26 cellular contexts compared by ENCODE assay signal in genomic region chr6:109370792-109371191, GRCh38. TPM values are rescaled to one million over a fixed set of nuclear protein-coding genes. Genes with fewer than 3 reads are reported as not detected.
A peak's percentile ranks its signal among the peaks of the same experiment; 100 is the strongest.
DNase-seq lines count a peak whose midpoint lies in the region; ATAC-seq, FAIRE-seq and TF ChIP-seq lines count a peak whose summit lies in the region.
"Had no signal": no experiment of that assay in that cellular context is flagged by ENCODE, and none has a peak within 500 bp of the region (broad histone marks: within the 10 kb centered on the region; RNA-seq: fewer than 3 reads in every experiment).

No MANE protein-coding gene starts in this region.

- H3K4me2 ChIP-seq in HepG2 (ENCODE audit: low read depth, low read length) = no peak overlapping the region
- H3K4me2 ChIP-seq: GM23338, SK-N-SH had no signal

- H3K9me3 ChIP-seq in adipocyte (ENCODE audit: control insufficient read depth, low read length) (no peaks in the 10 kb centered on the region), HepG2 (ENCODE audit: low read length) (no peaks in the 10 kb centered on the region), subcutaneous abdominal adipose tissue (ENCODE audit: control insufficient read depth in 5 of 5, low read length in 5 of 5) (no peaks in the 10 kb centered on the region), suprapubic skin (no peaks in the 10 kb centered on the region)
- H3K9me3 ChIP-seq: BE2C, SK-N-SH had no signal

- no peak overlapping the region for H3K4me3 Mint-ChIP-seq in activated naive CD8-positive, alpha-beta T cell treated with anti-CD3 and anti-CD28 coated beads for 36 hours
- H3K4me3 Mint-ChIP-seq in activated naive CD8-positive, alpha-beta T cell treated with anti-CD3 and anti-CD28 coated beads, Interleukin-2, amount 50 U/mL, for 24 hours = no peak overlapping the region
- H3K4me3 Mint-ChIP-seq: GM23338, H9 had no signal

- no peak for FAIRE-seq in HepG2 (lab: Jason Lieb, UNC)
- FAIRE-seq: D721Med had no signal

- no peaks in the 10 kb centered on the region for H3K27me3 Mint-ChIP-seq in activated naive CD8-positive, alpha-beta T cell treated with anti-CD3 and anti-CD28 coated beads for 36 hours
- H3K27me3 Mint-ChIP-seq in activated naive CD8-positive, alpha-beta T cell treated with anti-CD3 and anti-CD28 coated beads, Interleukin-2, amount 50 U/mL, for 24 hours = no peaks in the 10 kb centered on the region
- H3K27me3 Mint-ChIP-seq: CD4-positive, CD25-positive, alpha-beta regulatory T cell had no signal

- H4K20me1 ChIP-seq in HepG2 (ENCODE audit: insufficient read depth, low read length) = peaks cover 4% of the 10 kb centered on the region; the same call in 1 of the 2 replicates

- H3K4me1 ChIP-seq in adipocyte (ENCODE audit: control insufficient read depth, insufficient read depth, low read length) = peaks cover 25% of the 10 kb centered on the region
- no peaks in the 10 kb centered on the region for H3K4me1 ChIP-seq in HepG2 (ENCODE audit: insufficient read depth, low read length)
- H3K4me1 ChIP-seq in subcutaneous abdominal adipose tissue (ENCODE audit: control insufficient read depth in 5 of 5, insufficient read depth in 5 of 5, low read length in 5 of 5) = peaks cover 0 to 47% (median 12%) of the 10 kb centered on the region in 5 donors
- peaks cover 17% of the 10 kb centered on the region for H3K4me1 ChIP-seq in suprapubic skin

- H3K27ac ChIP-seq in HepG2 (ENCODE audit: extremely low read length, insufficient read depth, low read length) = no peak overlapping the region
- peak overlapping the region; percentile 48 for H3K27ac ChIP-seq in subcutaneous abdominal adipose tissue (ENCODE audit: low read depth, low read length)
- no peak overlapping the region for H3K27ac ChIP-seq in suprapubic skin
- H3K27ac ChIP-seq: HL-60 had no signal

- intact Hi-C loops in HepG2 (cut with micrococcal nuclease; ENCODE audit: unreplicated experiment) = no loop called here

- CTCF ChIA-PET in HepG2 (lab: Yijun Ruan, JAX; ENCODE audit: low intra/inter-chr PET ratio, low total read pairs) = no interaction called here

- no peak for ATAC-seq in activated naive CD8-positive, alpha-beta T cell treated with anti-CD3 and anti-CD28 coated beads, Interleukin-2, amount 50 U/mL, for 24 hours
- ATAC-seq in HepG2 (no peak), HG02610 (IDR thresholded peaks at IDR 0.05; ENCODE audit: unreplicated experiment) (no peak)
- ATAC-seq: GM23338, PC-3 had no signal

- TF ChIP-seq EP300 in HepG2 (IDR thresholded peaks at IDR 0.05; ENCODE audit: low read depth in 2 of 2, low read length in 2 of 2) = no peak
- TF ChIP-seq EP300 in HepG2 (CRISPR knock-in tag; IDR thresholded peaks at IDR 0.05; ENCODE audit: borderline replicate concordance) = no peak
- TF ChIP-seq EP300 in suprapubic skin (IDR thresholded peaks at IDR 0.05) = no peak

- peaks cover 49% of the 10 kb centered on the region for H3K4me1 Mint-ChIP-seq in activated naive CD8-positive, alpha-beta T cell treated with anti-CD3 and anti-CD28 coated beads for 36 hours
- H3K4me1 Mint-ChIP-seq in activated naive CD8-positive, alpha-beta T cell treated with anti-CD3 and anti-CD28 coated beads, Interleukin-2, amount 50 U/mL, for 24 hours = peaks cover 53% of the 10 kb centered on the region
- H3K4me1 Mint-ChIP-seq: GM23338, H9 had no signal

- DNase-seq in activated naive CD8-positive, alpha-beta T cell treated with anti-CD3 and anti-CD28 coated beads for 36 hours = no peak
- DNase-seq in activated naive CD8-positive, alpha-beta T cell treated with anti-CD3 and anti-CD28 coated beads, Interleukin-2, amount 50 U/mL, for 24 hours = no peak
- peak; percentile 41 for DNase-seq in adipocyte (ENCODE audit: low read depth)
- no peak for DNase-seq in HepG2 (ENCODE audit: low spot score)
- DNase-seq in suprapubic skin (ENCODE audit: low spot score in 2 of 2) = no peak
- DNase-seq in activated gamma-delta T cell (lab: John Stamatoyannopoulos, UW) = no peak
- DNase-seq: 8988T; ACHN; BE2C; CD4-positive, CD25-positive, alpha-beta regulatory T cell; H9; Kasumi-1; MV-4-11; NCI-H1105; NCI-H1436 treated with DMSO at 0.1 percent for 48 hours; NCI-H1930; NCI-H2107; NCI-H524; NCI-H748 treated with DMSO at 0.1 percent for 48 hours; PC-3; SK-N-SH had no signal

- H3K36me3 Mint-ChIP-seq in activated naive CD8-positive, alpha-beta T cell treated with anti-CD3 and anti-CD28 coated beads for 36 hours = peaks cover 48% of the 10 kb centered on the region
- peaks cover 80% of the 10 kb centered on the region for H3K36me3 Mint-ChIP-seq in activated naive CD8-positive, alpha-beta T cell treated with anti-CD3 and anti-CD28 coated beads, Interleukin-2, amount 50 U/mL, for 24 hours (ENCODE audit: low read depth)

- H3K36me3 ChIP-seq in adipocyte (ENCODE audit: control insufficient read depth, insufficient read depth, low read length, severe bottlenecking) (peaks cover 98% of the 10 kb centered on the region), HepG2 (replicated peaks in 1 of 2; ENCODE audit: control insufficient read depth in 1 of 2, insufficient read depth in 2 of 2, low read length in 2 of 2) (peaks cover 15 to 90% of the 10 kb centered on the region in 2 experiments), subcutaneous abdominal adipose tissue (ENCODE audit: control insufficient read depth in 5 of 5, insufficient read depth in 5 of 5, low read length in 5 of 5) (peaks cover 70 to 83% (median 77%) of the 10 kb centered on the region in 5 donors), suprapubic skin (peaks cover 84% of the 10 kb centered on the region)

- H3K27me3 ChIP-seq in adipocyte (replicated peaks; ENCODE audit: control insufficient read depth, insufficient read depth, low read length) (no peaks in the 10 kb centered on the region), HepG2 (ENCODE audit: control insufficient read depth in 1 of 2, insufficient read depth in 2 of 2, low read length in 2 of 2) (no peaks in the 10 kb centered on the region), subcutaneous abdominal adipose tissue (ENCODE audit: control insufficient read depth in 5 of 5, insufficient read depth in 4 of 5, low read length in 5 of 5) (no peaks in the 10 kb centered on the region), suprapubic skin (no peaks in the 10 kb centered on the region)
- H3K27me3 ChIP-seq: BE2C had no signal

- H3K9ac ChIP-seq in adipocyte (ENCODE audit: low read length) (no peak overlapping the region), HepG2 (ENCODE audit: insufficient read depth, low read depth, low read length) (no peak overlapping the region), subcutaneous abdominal adipose tissue (ENCODE audit: low read length in 5 of 5) (no peak overlapping the region)
- H3K9ac ChIP-seq: SK-N-SH had no signal

- no peak for TF ChIP-seq POLR2A in HepG2 (IDR thresholded peaks at IDR 0.05; ENCODE audit: insufficient read depth in 1 of 2, low read depth in 2 of 2, low read length in 2 of 2)
- no peak for TF ChIP-seq POLR2A in suprapubic skin (IDR thresholded peaks at IDR 0.05)

- H3K4me3 ChIP-seq in adipocyte (ENCODE audit: low read length) (no peak overlapping the region), HepG2 (replicated peaks in 1 of 3; ENCODE audit: insufficient read depth in 1 of 3, low read depth in 2 of 3, low read length in 3 of 3) (no peak overlapping the region), subcutaneous abdominal adipose tissue (ENCODE audit: low read depth in 1 of 5, low read length in 5 of 5) (no peak overlapping the region), suprapubic skin (no peak overlapping the region)
- H3K4me3 ChIP-seq: GM23338 had no signal

- in situ Hi-C loops in HepG2 (cut with HindIII; ENCODE audit: extremely low pct_ligation_motif_present, low pct_unique_long_range_greater_than_20kb) = no loop called here

- WGBS in HepG2 (ENCODE audit: low lambda C conversion rate) = 84% methylated on average over 3 of the region's 3 CpGs
- 59% methylated on average over 3 of the region's 3 CpGs for WGBS in suprapubic skin

- TF ChIP-seq RAD21 in HepG2 (CRISPR knock-in tag; IDR thresholded peaks at IDR 0.05) = no peak

- no peak overlapping the region for H2AFZ ChIP-seq in HepG2 (ENCODE audit: low read length)
- H2AFZ ChIP-seq: GM23338 had no signal

- TF ChIP-seq CTCF in HepG2 (CRISPR knock-in tag; IDR thresholded peaks at IDR 0.05) (no peak), suprapubic skin (IDR thresholded peaks at IDR 0.05) (no peak)

- H3K79me2 ChIP-seq in HepG2 (ENCODE audit: insufficient read depth, low read length) = peaks cover 6% of the 10 kb centered on the region

- no peaks in the 10 kb centered on the region for H3K9me3 Mint-ChIP-seq in activated naive CD8-positive, alpha-beta T cell treated with anti-CD3 and anti-CD28 coated beads for 36 hours
- H3K9me3 Mint-ChIP-seq in activated naive CD8-positive, alpha-beta T cell treated with anti-CD3 and anti-CD28 coated beads, Interleukin-2, amount 50 U/mL, for 24 hours = no peaks in the 10 kb centered on the region
- H3K9me3 Mint-ChIP-seq: CD4-positive, CD25-positive, alpha-beta regulatory T cell; GM23338; H9 had no signal

- POLR2A ChIA-PET in HepG2 (lab: Yijun Ruan, JAX) = interaction anchor here (1.3 to 2.0 kb wide), 3 partner anchors 9 to 13 kb away, joined by 3 to 9 read pairs (median 5); partner anchors contain the start of gene CD164

- BruUV-seq in HepG2 (replicated peaks; lab: Mats Ljungman, UMichigan) = no TSS peak

- peak overlapping the region; percentile 22 for H3K27ac Mint-ChIP-seq in activated naive CD8-positive, alpha-beta T cell treated with anti-CD3 and anti-CD28 coated beads for 36 hours
- no peak overlapping the region for H3K27ac Mint-ChIP-seq in activated naive CD8-positive, alpha-beta T cell treated with anti-CD3 and anti-CD28 coated beads, Interleukin-2, amount 50 U/mL, for 24 hours
- H3K27ac Mint-ChIP-seq: GM23338 had no signal

RNA-seq across cellular contexts. Expression of gene CD164, which starts 11.5 kb away (rescaled TPM):
- 100 to 1,000 TPM; 171 to 180 TPM for total RNA-seq in activated naive CD8-positive, alpha-beta T cell treated with anti-CD3 and anti-CD28 coated beads for 36 hours
- 148 and 222 TPM in 2 replicates for total RNA-seq in HepG2 (2016; rRNA removed; fragmentation: Illumina TruSeq; extraction: Trizol)
- 22.2 and 25.0 TPM in 2 replicates for total RNA-seq in HepG2 (2016; cell fraction: cytosol; rRNA removed; fragmentation: Illumina TruSeq; extraction: Trizol; ENCODE audit: low read depth)
- 152 and 227 TPM in 2 replicates for total RNA-seq in HepG2 (2016; cell fraction: insoluble cytoplasmic fraction; rRNA removed; fragmentation: Illumina TruSeq; extraction: Trizol)
- 57.9 and 68.8 TPM in 2 replicates for total RNA-seq in HepG2 (2016; cell fraction: membrane; rRNA removed; fragmentation: Illumina TruSeq; extraction: Trizol)
- total RNA-seq in HepG2 (2016; cell fraction: nucleus; rRNA removed; fragmentation: Illumina TruSeq; extraction: Trizol) = 217 and 244 TPM in 2 replicates
- polyA plus RNA-seq in HepG2 (2011; rRNA removed) = 257 and 293 TPM in 2 replicates
- 113 and 156 TPM in 2 replicates for polyA plus RNA-seq in HepG2 (2011; cell fraction: cytosol; rRNA removed)
- polyA plus RNA-seq in HepG2 (2011; cell fraction: nucleus; rRNA removed) = 72.2 and 82.4 TPM in 2 replicates
- 167 and 201 TPM in 2 replicates for polyA plus RNA-seq in HepG2 (2012)
- polyA plus RNA-seq in HepG2 (2016; cell fraction: cytosol; fragmentation: Illumina TruSeq; extraction: Trizol; ENCODE audit: low read depth) = 20.0 and 22.1 TPM in 2 replicates
- 148 and 155 TPM in 2 replicates for polyA plus RNA-seq in HepG2 (2016; cell fraction: insoluble cytoplasmic fraction; fragmentation: Illumina TruSeq; extraction: Trizol; ENCODE audit: low read depth)
- polyA plus RNA-seq in HepG2 (2016; cell fraction: membrane; fragmentation: Illumina TruSeq; extraction: Trizol; ENCODE audit: low read depth) = 45.6 and 50.4 TPM in 2 replicates
- 320 and 334 TPM in 2 replicates for polyA plus RNA-seq in HepG2 (2016; cell fraction: nucleus; fragmentation: Illumina TruSeq; extraction: Trizol; ENCODE audit: insufficient read depth, low read depth)
- 273 and 666 TPM in 2 replicates for polyA minus RNA-seq in HepG2 (2011; rRNA and poly(A)+ RNA removed; ENCODE audit: low replicate concordance)
- polyA minus RNA-seq in HepG2 (2011; cell fraction: cytosol; rRNA and poly(A)+ RNA removed) = 269 and 278 TPM in 2 replicates
- 158 and 165 TPM in 2 replicates for polyA minus RNA-seq in HepG2 (2011; cell fraction: nucleus; rRNA and poly(A)+ RNA removed)
- 100 to 1,000 TPM; 122 to 174 (median 139) TPM for total RNA-seq in suprapubic skin
